16 cellular contexts compared by ENCODE assay signal in the genomic region with DNA sequence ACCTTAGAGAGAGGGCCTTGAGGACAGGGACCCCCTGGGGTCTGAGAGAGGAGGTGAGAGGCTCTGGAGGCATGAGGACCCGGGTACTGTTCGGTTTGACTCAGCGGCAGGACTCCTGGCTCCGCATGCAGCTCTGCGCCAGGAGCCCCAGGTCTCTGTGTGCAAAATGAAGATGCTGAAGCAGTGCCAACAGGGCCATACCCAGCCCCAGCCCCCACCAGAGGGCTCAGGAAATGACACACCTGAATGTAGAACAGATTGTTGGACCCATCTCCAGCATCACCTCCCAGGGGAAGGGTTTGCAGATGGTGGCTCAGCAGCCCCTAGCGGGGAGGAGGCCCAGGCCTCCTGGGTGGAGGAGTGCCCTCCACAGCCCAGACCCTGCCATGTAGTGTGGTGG. TPM values are rescaled to one million over a fixed set of nuclear protein-coding genes. Genes with fewer than 3 reads are reported as not detected.
DNase-seq lines count a peak whose midpoint lies in the region; TF ChIP-seq lines count a peak whose summit lies in the region.
"Had no signal": no experiment of that assay in that cellular context is flagged by ENCODE, and none has a peak within 500 bp of the region (broad histone marks: within the 10 kb centered on the region; RNA-seq: fewer than 3 reads in every experiment).

No MANE protein-coding gene starts in this region.

- peak overlapping the region; percentile 42 for H3K9ac ChIP-seq in adipocyte (ENCODE audit: low read length)

- no peaks in the 10 kb centered on the region for H3K79me2 ChIP-seq in osteoblast (ENCODE audit: insufficient read depth, low read length)

- no peak overlapping the region for H3K27ac ChIP-seq in osteoblast (ENCODE audit: low read depth, low read length)

- in situ Hi-C loops in ACHN (cut with HindIII; ENCODE audit: low pct_ligation_motif_present, low pct_unique_long_range_greater_than_20kb, low sequenced_read_pairs) = no loop called here

- H3K9me3 ChIP-seq in adipocyte (ENCODE audit: control insufficient read depth, low read length) (no peaks in the 10 kb centered on the region), osteoblast (ENCODE audit: low read depth, low read length) (no peaks in the 10 kb centered on the region)

- H4K20me1 ChIP-seq in osteoblast (ENCODE audit: insufficient read depth, low read length) = no peaks in the 10 kb centered on the region

- no peak overlapping the region for H3K4me2 ChIP-seq in osteoblast (ENCODE audit: insufficient read depth, low read length)

- no peak for TF ChIP-seq CTCF in osteoblast (IDR thresholded peaks at IDR 0.05; ENCODE audit: extremely low read depth, low read depth, low read length)

- H2AFZ ChIP-seq in osteoblast (ENCODE audit: low read length) = no peak overlapping the region

- DNase-seq in NCI-H1092 treated with DMSO at 0.1 percent for 48 hours (lab: John Stamatoyannopoulos, UW) = peak; percentile 7
- DNase-seq in NCI-H1092 (lab: John Stamatoyannopoulos, UW) = no peak
- DNase-seq in COR-L47 (lab: John Stamatoyannopoulos, UW) = peak; percentile 27
- DNase-seq in adipocyte (ENCODE audit: low read depth) = no peak
- DNase-seq in osteoblast (ENCODE audit: insufficient read length, low spot score, missing footprints) = peak; percentile 86
- no peak for DNase-seq in effector CD4-positive, alpha-beta T cell
- no peak for DNase-seq in ACHN
- no peak for DNase-seq in stimulated activated CD4-positive, alpha-beta T cell treated with anti-CD3 and anti-CD28 coated beads, Interleukin-2, amount 100 ng/mL, for 48 hours
- DNase-seq: 8988T, DMS79, Kasumi-1, NCI-H146, NCI-H2081 treated with DMSO at 0.1 percent for 48 hours, NCI-H446, NCI-H774, Right ventricle myocardium superior had no signal

- H3K4me1 ChIP-seq in adipocyte (ENCODE audit: control insufficient read depth, insufficient read depth, low read length) = peaks cover 22% of the 10 kb centered on the region
- no peaks in the 10 kb centered on the region for H3K4me1 ChIP-seq in osteoblast (ENCODE audit: insufficient read depth, low read length)

- peak overlapping the region; percentile 7 for H3K4me3 ChIP-seq in adipocyte (ENCODE audit: low read length)
- no peak overlapping the region for H3K4me3 ChIP-seq in osteoblast (ENCODE audit: insufficient read depth, low read length)

- H3K36me3 ChIP-seq in adipocyte (ENCODE audit: control insufficient read depth, insufficient read depth, low read length, severe bottlenecking) = no peaks in the 10 kb centered on the region
- no peaks in the 10 kb centered on the region for H3K36me3 ChIP-seq in osteoblast (ENCODE audit: insufficient read depth, low read length)

- H3K27me3 ChIP-seq in adipocyte (replicated peaks; ENCODE audit: control insufficient read depth, insufficient read depth, low read length) (no peaks in the 10 kb centered on the region), osteoblast (ENCODE audit: insufficient read depth, low read length) (no peaks in the 10 kb centered on the region)

RNA-seq across cellular contexts. Expression of gene EPHB3, which starts 30.2 kb away (rescaled TPM):
- total RNA-seq in osteoblast = 3.6 and 4.1 TPM in 2 replicates

Comparison
In these comparisons a context has a peak if more than half of its experiments do, and no peak if none do; other contexts are left out.
1. DNase-seq: peak in NCI-H1092 treated with DMSO at 0.1 percent for 48 hours (single experiment), COR-L47 (single experiment) and osteoblast (single experiment); none in NCI-H1092 (single experiment), adipocyte (single experiment), effector CD4-positive, alpha-beta T cell (single experiment), ACHN (single experiment) and stimulated activated CD4-positive, alpha-beta T cell treated with anti-CD3 and anti-CD28 coated beads, Interleukin-2, amount 100 ng/mL, for 48 hours (0 of 2).